Comparison of ENCODE assay signal across 8 cellular contexts in the genomic region with DNA sequence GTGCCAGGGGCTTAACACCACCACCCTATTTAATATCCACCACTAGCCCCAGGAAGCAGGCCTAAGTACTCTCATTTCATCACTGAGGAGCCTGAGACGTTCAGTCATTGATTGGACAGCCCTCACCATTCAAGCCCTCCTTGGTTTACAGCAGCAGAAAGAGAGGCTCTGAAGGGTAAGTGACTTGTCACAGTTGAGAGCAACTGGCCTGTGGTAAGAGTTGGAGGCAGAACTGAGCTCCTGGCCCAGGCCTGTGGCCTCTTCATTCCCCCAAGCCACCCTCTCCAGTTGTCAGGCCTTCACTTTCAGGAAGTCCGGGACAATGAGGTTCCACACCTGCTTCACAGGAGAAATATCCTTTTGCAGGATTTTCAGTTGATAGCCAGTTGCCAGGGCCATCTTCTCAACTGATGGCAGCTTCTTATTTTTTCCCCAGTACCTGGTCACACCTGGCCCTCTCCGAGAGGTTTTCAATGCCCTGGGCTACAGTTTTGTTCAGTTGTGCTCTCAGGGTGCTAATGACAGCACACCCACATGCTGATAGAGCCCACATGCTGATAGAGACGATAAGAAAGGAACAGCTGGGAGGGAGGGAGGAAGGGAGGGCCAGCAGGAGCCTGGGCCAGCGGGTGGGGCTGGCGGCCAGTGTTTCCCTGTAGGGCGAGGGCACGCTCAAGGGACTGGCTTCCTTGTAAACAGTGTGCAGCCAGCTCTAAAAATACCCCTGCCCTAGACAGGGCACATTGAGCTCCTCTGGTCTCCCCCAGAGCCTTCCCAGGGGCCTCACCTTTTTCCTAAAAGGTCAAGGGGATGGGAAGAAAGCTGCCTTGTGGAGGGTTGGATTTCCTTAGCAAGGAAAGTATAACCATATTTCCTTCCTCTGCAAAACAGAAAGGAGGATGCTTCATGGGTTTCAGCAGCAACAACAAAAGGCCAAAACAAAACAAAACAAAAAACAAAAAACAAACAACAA.
DNase-seq lines count a peak whose midpoint lies in the region; ATAC-seq and TF ChIP-seq lines count a peak whose summit lies in the region.

No MANE protein-coding gene starts in this region.

- intact Hi-C loops in naive thymus-derived CD4-positive, alpha-beta T cell (cut with micrococcal nuclease): no loop called here

- DNase-seq in BE2C (peak; percentile 17), NCI-H2029 treated with DMSO at 0.1 percent for 48 hours (lab: John Stamatoyannopoulos, UW) (peak; percentile 65), erythroblast (lab: John Stamatoyannopoulos, UW) (peak; percentile 72 to 86)
- DNase-seq in naive thymus-derived CD4-positive, alpha-beta T cell: no peak
- no peak for DNase-seq in activated T-cell treated with anti-CD3 and anti-CD28 coated beads, Interleukin-2, amount 50 U/mL, for 48 hours

- TF ChIP-seq CTCF in BE2C (IDR thresholded peaks at IDR 0.05; ENCODE audit: low read depth, low read length): no peak

- POLR2A ChIA-PET in naive thymus-derived CD4-positive, alpha-beta T cell (lab: Charles Lee): no interaction called here

- no peak overlapping the region for H3K4me3 ChIP-seq in BE2C (ENCODE audit: low read depth, low read length)
- H3K4me3 ChIP-seq in naive thymus-derived CD4-positive, alpha-beta T cell (ENCODE audit: low read length): no peak overlapping the region

- H3K9me3 Mint-ChIP-seq in naive thymus-derived CD4-positive, alpha-beta T cell: peaks cover 0 to 2% (median 0%) of the 10 kb centered on the region in 11 donors

- peak; percentile 22 for ATAC-seq in naive thymus-derived CD4-positive, alpha-beta T cell
- ATAC-seq in GM19351 (IDR thresholded peaks at IDR 0.05; ENCODE audit: unreplicated experiment): no peak
- no peak for ATAC-seq in GM19324 (IDR thresholded peaks at IDR 0.05; ENCODE audit: low FRiP score, unreplicated experiment)
- ATAC-seq in HG02973 (IDR thresholded peaks at IDR 0.05; ENCODE audit: unreplicated experiment): no peak

- H3K27me3 Mint-ChIP-seq in naive thymus-derived CD4-positive, alpha-beta T cell: peaks cover 0 to 10% (median 0%) of the 10 kb centered on the region in 5 donors

- H3K27ac ChIP-seq in naive thymus-derived CD4-positive, alpha-beta T cell (ENCODE audit: low read depth, low read length): no peak overlapping the region

- peaks cover 0 to 2% (median 0%) of the 10 kb centered on the region in 5 donors for H3K36me3 Mint-ChIP-seq in naive thymus-derived CD4-positive, alpha-beta T cell

- no peaks in the 10 kb centered on the region for H3K27me3 ChIP-seq in BE2C
- no peaks in the 10 kb centered on the region for H3K27me3 ChIP-seq in naive thymus-derived CD4-positive, alpha-beta T cell (ENCODE audit: control insufficient read depth in 2 of 2, insufficient read depth in 2 of 2, low read length in 2 of 2)

- H3K36me3 ChIP-seq in BE2C: no peaks in the 10 kb centered on the region
- H3K36me3 ChIP-seq in naive thymus-derived CD4-positive, alpha-beta T cell (ENCODE audit: control insufficient read depth in 2 of 3, insufficient read depth in 3 of 3, low read length in 3 of 3): no peaks in the 10 kb centered on the region

- no peaks in the 10 kb centered on the region for H3K9me3 ChIP-seq in BE2C
- no peaks in the 10 kb centered on the region for H3K9me3 ChIP-seq in naive thymus-derived CD4-positive, alpha-beta T cell (ENCODE audit: control insufficient read depth in 2 of 3, low read length in 3 of 3)

- H3K4me1 ChIP-seq in BE2C: peaks cover 14% of the 10 kb centered on the region
- H3K4me1 ChIP-seq in naive thymus-derived CD4-positive, alpha-beta T cell (ENCODE audit: control insufficient read depth in 2 of 2, insufficient read depth in 2 of 2, low read length in 2 of 2): peaks cover 0 to 8% of the 10 kb centered on the region in 2 donors

- no peak overlapping the region for H3K4me3 Mint-ChIP-seq in naive thymus-derived CD4-positive, alpha-beta T cell

- CTCF ChIA-PET in naive thymus-derived CD4-positive, alpha-beta T cell (lab: Charles Lee): no interaction called here

- TF ChIP-seq POLR2A in erythroblast (IDR thresholded peaks at IDR 0.05; ENCODE audit: low read length): no peak

- peaks cover 4 to 30% (median 8%) of the 10 kb centered on the region in 7 donors for H3K4me1 Mint-ChIP-seq in naive thymus-derived CD4-positive, alpha-beta T cell

- no peak overlapping the region for H3K27ac Mint-ChIP-seq in naive thymus-derived CD4-positive, alpha-beta T cell

Comparison
In these comparisons a context has a peak if more than half of its experiments do, and no peak if none do; other contexts are left out.
1. DNase-seq: peak in BE2C (single experiment), NCI-H2029 treated with DMSO at 0.1 percent for 48 hours (single experiment) and erythroblast (2 of 2); none in naive thymus-derived CD4-positive, alpha-beta T cell (0 of 9) and activated T-cell treated with anti-CD3 and anti-CD28 coated beads, Interleukin-2, amount 50 U/mL, for 48 hours (0 of 2).